1 cellular context compared by ENCODE assay signal in genomic region chr6:43773981-43774775, GRCh38.
TF ChIP-seq lines count a peak whose summit lies in the region.

No MANE protein-coding gene starts in this region.

TF ChIP-seq in HepG2, 621 proteins besides CTCF, POLR2A, EP300 and RAD21 (continued from another document and continues in another):
- TF ChIP-seq ZNF704 (CRISPR knock-in tag; IDR thresholded peaks at IDR 0.05; ENCODE audit: borderline replicate concordance) (no peak), ONECUT2 (CRISPR knock-in tag; IDR thresholded peaks at IDR 0.05) (no peak), RFX5 (IDR thresholded peaks at IDR 0.05; ENCODE audit: low read depth, low read length) (no peak), JUN (CRISPR knock-in tag; IDR thresholded peaks at IDR 0.05) (no peak), RAD51 (IDR thresholded peaks at IDR 0.05; ENCODE audit: borderline replicate concordance) (no peak), ZNF598 (CRISPR knock-in tag; IDR thresholded peaks at IDR 0.05; ENCODE audit: borderline replicate concordance) (no peak), SMARCC2 (IDR thresholded peaks at IDR 0.05) (no peak), NFE2L1 (CRISPR knock-in tag; IDR thresholded peaks at IDR 0.05; ENCODE audit: borderline replicate concordance) (no peak), FOXP1 (IDR thresholded peaks at IDR 0.05) (no peak), FOXP1 (CRISPR knock-in tag; IDR thresholded peaks at IDR 0.05) (no peak), HIC2 (CRISPR knock-in tag; IDR thresholded peaks at IDR 0.05; ENCODE audit: low read depth) (0 out of 2 replicates have a peak, but pooled peaks have one; percentile 6), ERF (CRISPR knock-in tag; IDR thresholded peaks at IDR 0.05) (no peak), TCF7 (IDR thresholded peaks at IDR 0.05; ENCODE audit: low read depth) (no peak), ZNF143 (CRISPR knock-in tag; IDR thresholded peaks at IDR 0.05) (peak; percentile 27; the same call in 1 of the 2 replicates), HINFP (CRISPR knock-in tag; IDR thresholded peaks at IDR 0.05; ENCODE audit: low read depth) (no peak), SYNCRIP (IDR thresholded peaks at IDR 0.05; ENCODE audit: insufficient read depth, low read depth, low read length) (no peak), ZNF292 (CRISPR knock-in tag; IDR thresholded peaks at IDR 0.05; ENCODE audit: borderline replicate concordance, low read depth) (no peak), ZNF317 (CRISPR knock-in tag; IDR thresholded peaks at IDR 0.05) (no peak), SCMH1 (CRISPR knock-in tag; IDR thresholded peaks at IDR 0.05; ENCODE audit: borderline replicate concordance) (no peak), SALL1 (CRISPR knock-in tag; IDR thresholded peaks at IDR 0.05) (no peak), CENPX (CRISPR knock-in tag; IDR thresholded peaks at IDR 0.05) (no peak), NFIC (IDR thresholded peaks at IDR 0.05; ENCODE audit: low read length) (no peak), POLR2G (IDR thresholded peaks at IDR 0.05; ENCODE audit: low read depth, low read length) (peak; percentile 11), ZBTB42 (CRISPR knock-in tag; IDR thresholded peaks at IDR 0.05) (0 out of 2 replicates have a peak, but pooled peaks have one; percentile 55), ZKSCAN5 (CRISPR knock-in tag; IDR thresholded peaks at IDR 0.05) (no peak), DR1 (CRISPR knock-in tag; IDR thresholded peaks at IDR 0.05) (no peak), RNF219 (CRISPR knock-in tag; IDR thresholded peaks at IDR 0.05) (no peak), ETV6 (CRISPR knock-in tag; conservative IDR thresholded peaks at IDR 0.05) (no peak), YEATS4 (CRISPR knock-in tag; IDR thresholded peaks at IDR 0.05; ENCODE audit: borderline replicate concordance) (no peak), PBX2 (CRISPR knock-in tag; IDR thresholded peaks at IDR 0.05) (no peak), KDM5A (IDR thresholded peaks at IDR 0.05; ENCODE audit: borderline replicate concordance, low read length) (no peak), STAG1 (CRISPR knock-in tag; IDR thresholded peaks at IDR 0.05) (no peak), CREBL2 (CRISPR knock-in tag; IDR thresholded peaks at IDR 0.05; ENCODE audit: borderline replicate concordance) (no peak), ZNF749 (CRISPR knock-in tag; IDR thresholded peaks at IDR 0.05; ENCODE audit: borderline replicate concordance) (no peak), FOXM1 (CRISPR knock-in tag; IDR thresholded peaks at IDR 0.05) (no peak), SMAD1 (CRISPR knock-in tag; IDR thresholded peaks at IDR 0.05; ENCODE audit: borderline replicate concordance, low read depth) (0 out of 2 replicates have a peak, but pooled peaks have one; percentile 24), ZBTB7A (CRISPR knock-in tag; IDR thresholded peaks at IDR 0.05) (no peak), HDAC1 (CRISPR knock-in tag; IDR thresholded peaks at IDR 0.05) (0 out of 2 replicates have a peak, but pooled peaks have one; percentile 41), GPN1 (CRISPR knock-in tag; IDR thresholded peaks at IDR 0.05; ENCODE audit: borderline replicate concordance) (no peak), ZNF101 (CRISPR knock-in tag; IDR thresholded peaks at IDR 0.05; ENCODE audit: borderline replicate concordance, low read depth) (no peak), MED1 (CRISPR knock-in tag; IDR thresholded peaks at IDR 0.05) (peak; percentile 42; the same call in 1 of the 2 replicates), RFX3 (CRISPR knock-in tag; IDR thresholded peaks at IDR 0.05) (no peak), ZNF10 (CRISPR knock-in tag; IDR thresholded peaks at IDR 0.05; ENCODE audit: borderline replicate concordance, low read depth) (0 out of 2 replicates have a peak, but pooled peaks have one; percentile 34), KLF13 (CRISPR knock-in tag; IDR thresholded peaks at IDR 0.05) (no peak), REXO4 (CRISPR knock-in tag; IDR thresholded peaks at IDR 0.05; ENCODE audit: borderline replicate concordance) (no peak), ZBTB10 (CRISPR knock-in tag; IDR thresholded peaks at IDR 0.05; ENCODE audit: borderline replicate concordance) (no peak), ZNF296 (CRISPR knock-in tag; conservative IDR thresholded peaks at IDR 0.05) (no peak), SP1 (IDR thresholded peaks at IDR 0.05) (no peak), SP1 (CRISPR knock-in tag; IDR thresholded peaks at IDR 0.05) (no peak), SUZ12 (IDR thresholded peaks at IDR 0.05; ENCODE audit: low read depth, low read length) (no peak), GABPA (IDR thresholded peaks at IDR 0.05; ENCODE audit: low read depth, low read length) (no peak), GABPA (CRISPR knock-in tag; IDR thresholded peaks at IDR 0.05; ENCODE audit: low read depth) (no peak), TFDP2 (CRISPR knock-in tag; IDR thresholded peaks at IDR 0.05) (no peak), ZNF251 (CRISPR knock-in tag; IDR thresholded peaks at IDR 0.05) (no peak), ZNF850 (CRISPR knock-in tag; conservative IDR thresholded peaks at IDR 0.05) (no peak), DBP (CRISPR knock-in tag; IDR thresholded peaks at IDR 0.05; ENCODE audit: not compliant biosample characterization) (no peak), JUND (CRISPR knock-in tag; IDR thresholded peaks at IDR 0.05) (no peak), TBX2 (CRISPR knock-in tag; IDR thresholded peaks at IDR 0.05; ENCODE audit: borderline replicate concordance) (no peak), SP2 (CRISPR knock-in tag; IDR thresholded peaks at IDR 0.05) (no peak), ZEB1 (IDR thresholded peaks at IDR 0.05; ENCODE audit: insufficient replicate concordance, low read depth) (no peak), GFI1 (CRISPR knock-in tag; IDR thresholded peaks at IDR 0.05; ENCODE audit: borderline replicate concordance) (no peak), CAMTA2 (CRISPR knock-in tag; IDR thresholded peaks at IDR 0.05; ENCODE audit: borderline replicate concordance) (no peak), NR2F2 (IDR thresholded peaks at IDR 0.05; ENCODE audit: borderline replicate concordance, low read depth) (no peak), ZNF124 (CRISPR knock-in tag; IDR thresholded peaks at IDR 0.05) (no peak)
